Comparison of ENCODE assay signal across 23 cellular contexts in genomic region chr11:94956963-94957362, GRCh38.
"Had no signal": no experiment of that assay in that cellular context is flagged by ENCODE, and none has a peak within 500 bp of the region (broad histone marks: within the 10 kb centered on the region; RNA-seq: fewer than 3 reads in every experiment).

No MANE protein-coding gene starts in this region.

- H3K27me3 ChIP-seq: adrenal gland had no signal

- H3K9me3 Mint-ChIP-seq: activated naive CD8-positive, alpha-beta T cell treated with anti-CD3 and anti-CD28 coated beads, Interleukin-2, amount 10 ng/mL, durations not matched to agents 7 days and 5 days; IgD-negative memory B cell; T-cell had no signal

- H3K36me3 Mint-ChIP-seq: activated naive CD8-positive, alpha-beta T cell treated with anti-CD3 and anti-CD28 coated beads, Interleukin-2, amount 10 ng/mL, durations not matched to agents 7 days and 5 days had no signal

- H3K4me3 Mint-ChIP-seq: activated CD4-positive, alpha-beta T cell treated with anti-CD3 and anti-CD28 coated beads for 36 hours; activated CD8-positive, alpha-beta T cell treated with anti-CD3 and anti-CD28 coated beads, Interleukin-2, amount 10 ng/mL, durations not matched to agents 7 days and 5 days; activated naive CD8-positive, alpha-beta T cell treated with anti-CD3 and anti-CD28 coated beads, Interleukin-2, amount 10 ng/mL, durations not matched to agents 7 days and 5 days; IgD-negative memory B cell; T-cell had no signal

- DNase-seq: activated CD4-positive, alpha-beta T cell treated with anti-CD3 and anti-CD28 coated beads for 36 hours; activated CD4-positive, alpha-beta T cell treated with anti-CD3 and anti-CD28 coated beads, Interleukin-2, amount 50 U/mL, for 4 hours; activated CD8-positive, alpha-beta memory T cell treated with anti-CD3 and anti-CD28 coated beads, Interleukin-2, amount 50 U/mL, for 48 hours; activated CD8-positive, alpha-beta T cell treated with anti-CD3 and anti-CD28 coated beads, Interleukin-2, amount 10 ng/mL, durations not matched to agents 7 days and 5 days; activated naive CD4-positive, alpha-beta T cell treated with anti-CD3 and anti-CD28 coated beads, Interleukin-2, amount 50 U/mL, for 16 hours; activated naive CD8-positive, alpha-beta T cell treated with anti-CD3 and anti-CD28 coated beads, Interleukin-2, amount 10 ng/mL, durations not matched to agents 7 days and 5 days; activated T-cell treated with anti-CD3 and anti-CD28 coated beads, Interleukin-2, amount 50 U/mL, for 1 hour; adrenal gland; anterior cingulate cortex; caudate nucleus; NCI-H1105; NCI-H1436 treated with DMSO at 0.1 percent for 48 hours; NCI-H187; NCI-H2081; NCI-H446; NCI-H524; SIG-M5; T-cell; T-helper 2 cell; T1000; WERI-Rb-1 had no signal

- H3K27me3 Mint-ChIP-seq: activated CD4-positive, alpha-beta T cell treated with anti-CD3 and anti-CD28 coated beads for 36 hours; IgD-negative memory B cell; T-cell had no signal

- H3K9me3 ChIP-seq: adrenal gland had no signal

- ATAC-seq: activated CD4-positive, alpha-beta T cell treated with anti-CD3 and anti-CD28 coated beads for 36 hours; activated CD8-positive, alpha-beta T cell treated with anti-CD3 and anti-CD28 coated beads, Interleukin-2, amount 10 ng/mL, durations not matched to agents 7 days and 5 days; T-cell had no signal

- H3K9ac ChIP-seq: KMS-11 had no signal

- H3K27ac ChIP-seq: adrenal gland, KMS-11, WERI-Rb-1 had no signal

- H3K4me1 ChIP-seq: adrenal gland had no signal

- H3K4me1 Mint-ChIP-seq: IgD-negative memory B cell had no signal

- H3K27ac Mint-ChIP-seq: activated CD4-positive, alpha-beta T cell treated with anti-CD3 and anti-CD28 coated beads for 36 hours; activated CD8-positive, alpha-beta T cell treated with anti-CD3 and anti-CD28 coated beads, Interleukin-2, amount 10 ng/mL, durations not matched to agents 7 days and 5 days; activated naive CD8-positive, alpha-beta T cell treated with anti-CD3 and anti-CD28 coated beads, Interleukin-2, amount 10 ng/mL, durations not matched to agents 7 days and 5 days; T-cell had no signal

- H3K4me2 ChIP-seq: KMS-11 had no signal

- H3K4me3 ChIP-seq: adrenal gland had no signal
